ENCODE assay signal across 12 cellular contexts in the genomic region with DNA sequence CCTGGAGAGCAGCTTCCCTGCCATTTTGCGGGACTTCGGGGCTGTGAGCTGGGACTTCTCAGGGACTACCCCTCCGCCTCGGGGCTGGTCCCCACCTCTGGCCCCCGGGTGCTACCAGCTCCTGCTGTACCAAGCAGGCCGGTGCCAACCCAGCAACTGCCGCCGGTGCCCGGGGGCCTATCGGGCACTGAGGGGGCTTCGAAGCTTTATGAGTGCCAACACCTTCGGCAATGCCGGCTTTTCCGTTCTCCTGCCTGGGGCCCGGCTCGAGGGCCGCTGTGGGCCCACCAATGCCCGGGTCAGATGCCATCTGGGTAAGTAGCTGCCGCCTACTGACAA. TPM values are rescaled to one million over a fixed set of nuclear protein-coding genes. Genes with fewer than 3 reads are reported as not detected.
DNase-seq lines count a peak whose midpoint lies in the region; TF ChIP-seq lines count a peak whose summit lies in the region.
"Had no signal": no experiment of that assay in that cellular context is flagged by ENCODE, and none has a peak within 500 bp of the region (broad histone marks: within the 10 kb centered on the region; RNA-seq: fewer than 3 reads in every experiment).

No MANE protein-coding gene starts in this region.

- no peak for DNase-seq in CD8-positive, alpha-beta memory T cell
- DNase-seq in LNCaP clone FGC (ENCODE audit: low read depth) (no peak), endothelial cell (ENCODE audit: low spot score) (no peak), neural progenitor cell (ENCODE audit: low spot score) (no peak), NOMO-1 treated with DMSO at 0.1 percent for 48 hours (lab: John Stamatoyannopoulos, UW; ENCODE audit: unreplicated experiment) (no peak), NCI-H2171 treated with DMSO at 0.1 percent for 48 hours (lab: John Stamatoyannopoulos, UW) (no peak), HuH-7.5 (ENCODE audit: low spot score) (no peak)
- DNase-seq: activated T-cell treated with anti-CD3 and anti-CD28 coated beads, Interleukin-2, amount 50 U/mL, for 1 hour; DMS79 treated with DMSO at 0.1 percent for 48 hours; left colon; stimulated activated CD4-positive, alpha-beta T cell treated with anti-CD3 and anti-CD28 coated beads, Interleukin-1b, Interleukin-23, amount 100 ng/mL, for 48 hours had no signal

- POLR2A ChIA-PET in CD8-positive, alpha-beta memory T cell (lab: Charles Lee), result no interaction called here

- H3K4me1 Mint-ChIP-seq in CD8-positive, alpha-beta memory T cell, result peaks cover 0 to 9% (median 5%) of the 10 kb centered on the region in 3 donors
- H3K4me1 Mint-ChIP-seq in endothelial cell (ENCODE audit: unreplicated experiment) (peaks cover 13% of the 10 kb centered on the region), neural progenitor cell (peaks cover 14% of the 10 kb centered on the region)

- H3F3A ChIP-seq in neural progenitor cell (ENCODE audit: low read depth), result peaks cover 13% of the 10 kb centered on the region

- peaks cover 0 to 3% (median 3%) of the 10 kb centered on the region in 3 donors for H3K36me3 Mint-ChIP-seq in CD8-positive, alpha-beta memory T cell
- H3K36me3 Mint-ChIP-seq in endothelial cell (ENCODE audit: low read depth, unreplicated experiment) (peaks cover 8% of the 10 kb centered on the region), neural progenitor cell (no peaks in the 10 kb centered on the region)

- peaks cover 7% of the 10 kb centered on the region for H3K4me1 ChIP-seq in CD8-positive, alpha-beta memory T cell (ENCODE audit: insufficient read depth, low read length)
- peaks cover 10% of the 10 kb centered on the region for H3K4me1 ChIP-seq in neural progenitor cell

- peaks cover 10 to 19% of the 10 kb centered on the region in 2 donors for H3K27me3 Mint-ChIP-seq in CD8-positive, alpha-beta memory T cell
- H3K27me3 Mint-ChIP-seq in endothelial cell (ENCODE audit: unreplicated experiment) (peaks cover 15% of the 10 kb centered on the region), neural progenitor cell (ENCODE audit: insufficient read depth, low read depth) (peaks cover 26% of the 10 kb centered on the region)

- no peak for TF ChIP-seq CTCF in LNCaP clone FGC (IDR thresholded peaks at IDR 0.05; ENCODE audit: control insufficient read depth, extremely low read depth, insufficient read depth)
- TF ChIP-seq CTCF in endothelial cell (IDR thresholded peaks at IDR 0.05; ENCODE audit: unreplicated experiment), result no peak
- no peak for TF ChIP-seq CTCF in neural progenitor cell (IDR thresholded peaks at IDR 0.05)

- no peak overlapping the region for H3K27ac ChIP-seq in CD8-positive, alpha-beta memory T cell (ENCODE audit: low read depth, low read length)
- no peak overlapping the region for H3K27ac ChIP-seq in neural progenitor cell

- no peak overlapping the region for H2AFZ ChIP-seq in neural progenitor cell (replicated peaks)

- CTCF ChIA-PET in CD8-positive, alpha-beta memory T cell (lab: Charles Lee), result no interaction called here

- no peaks in the 10 kb centered on the region for H3K9me3 Mint-ChIP-seq in CD8-positive, alpha-beta memory T cell
- no peaks in the 10 kb centered on the region for H3K9me3 Mint-ChIP-seq in endothelial cell (ENCODE audit: unreplicated experiment)
- no peaks in the 10 kb centered on the region for H3K9me3 Mint-ChIP-seq in neural progenitor cell
- H3K9me3 Mint-ChIP-seq: stimulated activated memory B cell treated with anti-CD40 and anti-IgM and Interleukin-4, amounts not matched to agents 10 μg/mL and 1 μg/mL and 100 μg/mL, for 72 hours had no signal

- no peak overlapping the region for H3K4me2 ChIP-seq in neural progenitor cell

- no peak overlapping the region for H3K4me3 ChIP-seq in CD8-positive, alpha-beta memory T cell (ENCODE audit: low read length)
- peak overlapping the region; percentile 83 for H3K4me3 ChIP-seq in LNCaP clone FGC (ENCODE audit: low read depth, low read length)
- H3K4me3 ChIP-seq in neural progenitor cell, result no peak overlapping the region

- H3K4me3 Mint-ChIP-seq in CD8-positive, alpha-beta memory T cell, result peak overlapping the region in 5 of 7 donors; percentile 8 to 78 (median 49)
- H3K4me3 Mint-ChIP-seq in endothelial cell (ENCODE audit: unreplicated experiment) (peak overlapping the region; percentile 80), neural progenitor cell (peak overlapping the region; percentile 10)
- H3K4me3 Mint-ChIP-seq: stimulated activated memory B cell treated with anti-CD40 and anti-IgM and Interleukin-4, amounts not matched to agents 10 μg/mL and 1 μg/mL and 100 μg/mL, for 72 hours had no signal

- H3K36me3 ChIP-seq in CD8-positive, alpha-beta memory T cell (ENCODE audit: insufficient read depth, low read length), result no peaks in the 10 kb centered on the region
- H3K36me3 ChIP-seq in neural progenitor cell, result no peaks in the 10 kb centered on the region

- peaks cover 17% of the 10 kb centered on the region for H4K20me1 ChIP-seq in neural progenitor cell (ENCODE audit: low read depth)

- no peaks in the 10 kb centered on the region for H3K79me2 ChIP-seq in neural progenitor cell (ENCODE audit: low read depth)

- H3K9me3 ChIP-seq in CD8-positive, alpha-beta memory T cell (ENCODE audit: low read length), result no peaks in the 10 kb centered on the region
- no peaks in the 10 kb centered on the region for H3K9me3 ChIP-seq in neural progenitor cell (ENCODE audit: low read depth)

- H3K27ac Mint-ChIP-seq in CD8-positive, alpha-beta memory T cell, result no peak overlapping the region
- H3K27ac Mint-ChIP-seq in endothelial cell (ENCODE audit: unreplicated experiment) (no peak overlapping the region), neural progenitor cell (no peak overlapping the region)
- H3K27ac Mint-ChIP-seq: stimulated activated memory B cell treated with anti-CD40 and anti-IgM and Interleukin-4, amounts not matched to agents 10 μg/mL and 1 μg/mL and 100 μg/mL, for 72 hours had no signal

- H3K27me3 ChIP-seq in CD8-positive, alpha-beta memory T cell (ENCODE audit: insufficient read depth, low read length, poor library complexity, severe bottlenecking), result peaks cover 23% of the 10 kb centered on the region
- H3K27me3 ChIP-seq in neural progenitor cell, result peaks cover 12% of the 10 kb centered on the region

- H3K9ac ChIP-seq in neural progenitor cell, result no peak overlapping the region

RNA-seq across cellular contexts. Expression of gene ASPHD1, which starts 1.3 kb away (rescaled TPM):
- total RNA-seq in CD8-positive, alpha-beta memory T cell, result 1 to 10 TPM; 1.2 to 1.7 TPM
- polyA plus RNA-seq in CD8-positive, alpha-beta memory T cell, result not detected
- total RNA-seq in endothelial cell (ENCODE audit: unreplicated experiment), result 3.0 TPM
- 0.97 and 4.5 TPM in 2 replicates for total RNA-seq in neural progenitor cell (ENCODE audit: low replicate concordance)

RNA-seq across cellular contexts. Expression of gene SEZ6L2, which starts 2.2 kb away (rescaled TPM):
- under 1 TPM; 0.07 to 0.15 TPM for total RNA-seq in CD8-positive, alpha-beta memory T cell
- not detected for polyA plus RNA-seq in CD8-positive, alpha-beta memory T cell
- total RNA-seq in endothelial cell (ENCODE audit: unreplicated experiment) (34.2 TPM), neural progenitor cell (ENCODE audit: low replicate concordance) (11.7 and 31.5 TPM in 2 replicates)

RNA-seq across cellular contexts. Expression of gene KCTD13, which starts 24.4 kb away (rescaled TPM):
- 10 to 100 TPM; 35.7 to 37.1 TPM for total RNA-seq in CD8-positive, alpha-beta memory T cell
- polyA plus RNA-seq in CD8-positive, alpha-beta memory T cell, result 15.9 TPM
- 25.8 TPM for total RNA-seq in endothelial cell (ENCODE audit: unreplicated experiment)
- 3.9 and 12.0 TPM in 2 replicates for total RNA-seq in neural progenitor cell (ENCODE audit: low replicate concordance)

RNA-seq across cellular contexts. Expression of gene CDIPT, which starts 38.5 kb away (rescaled TPM):
- 10 to 100 TPM; 63.9 to 68.4 TPM for total RNA-seq in CD8-positive, alpha-beta memory T cell
- polyA plus RNA-seq in CD8-positive, alpha-beta memory T cell, result 109 TPM
- total RNA-seq in endothelial cell (ENCODE audit: unreplicated experiment), result 85.0 TPM
- total RNA-seq in neural progenitor cell (ENCODE audit: low replicate concordance), result 21.0 and 61.7 TPM in 2 replicates

Comparison
In these comparisons a context has a peak if more than half of its experiments do, and no peak if none do; other contexts are left out.
1. H3K4me3 Mint-ChIP-seq: peak in every context shown above with its lines; median percentile 80 in endothelial cell; 49 in CD8-positive, alpha-beta memory T cell; 10 in neural progenitor cell.
2. RNA of gene SEZ6L2, which starts 2.2 kb away (total RNA-seq): 34.2 TPM in endothelial cell (single experiment) and 11.7 to 31.5 TPM in neural progenitor cell; 0.07 to 0.15 TPM in CD8-positive, alpha-beta memory T cell; every median in the first group is over 10 times any median in the second.